Comparison of ENCODE assay signal across 2 cellular contexts in genomic region chrX:47662144-47662657, GRCh38.
TF ChIP-seq lines count a peak whose summit lies in the region.

No MANE protein-coding gene starts in this region.

TF ChIP-seq in PFSK-1, 5 proteins besides CTCF, POLR2A, EP300 and RAD21:
- TF ChIP-seq TAF1 (IDR thresholded peaks at IDR 0.05; ENCODE audit: borderline replicate concordance, insufficient read depth, low read length), result no peak
- TF ChIP-seq POLR2AphosphoS5 (IDR thresholded peaks at IDR 0.05; ENCODE audit: low read depth, low read length), result peak; percentile 56; the same call in 1 of the 2 replicates

TF ChIP-seq in HepG2, 621 proteins besides CTCF, POLR2A, EP300 and RAD21:
- TF ChIP-seq PBX3 (CRISPR knock-in tag; IDR thresholded peaks at IDR 0.05; ENCODE audit: borderline replicate concordance), result no peak
- no peak for TF ChIP-seq THAP7 (CRISPR knock-in tag; IDR thresholded peaks at IDR 0.05)
- no peak for TF ChIP-seq ATRX (CRISPR knock-in tag; IDR thresholded peaks at IDR 0.05; ENCODE audit: borderline replicate concordance)
- TF ChIP-seq SPEN (CRISPR knock-in tag; IDR thresholded peaks at IDR 0.05; ENCODE audit: low read depth), result no peak
- TF ChIP-seq NR0B2 (CRISPR knock-in tag; IDR thresholded peaks at IDR 0.05), result no peak
- TF ChIP-seq RERE (CRISPR knock-in tag; IDR thresholded peaks at IDR 0.05; ENCODE audit: low read depth), result no peak
- no peak for TF ChIP-seq ZNF580 (CRISPR knock-in tag; IDR thresholded peaks at IDR 0.05; ENCODE audit: borderline replicate concordance, low read depth)
- no peak for TF ChIP-seq HOMEZ (CRISPR knock-in tag; IDR thresholded peaks at IDR 0.05; ENCODE audit: low read depth)
- TF ChIP-seq NFYB (CRISPR knock-in tag; IDR thresholded peaks at IDR 0.05), result no peak
- no peak for TF ChIP-seq ZBTB4 (CRISPR knock-in tag; IDR thresholded peaks at IDR 0.05; ENCODE audit: borderline replicate concordance)
- no peak for TF ChIP-seq ZSCAN22 (CRISPR knock-in tag; IDR thresholded peaks at IDR 0.05)
- TF ChIP-seq SETDB1 (CRISPR knock-in tag; IDR thresholded peaks at IDR 0.05; ENCODE audit: borderline replicate concordance), result no peak
- TF ChIP-seq TIGD3 (CRISPR knock-in tag; IDR thresholded peaks at IDR 0.05; ENCODE audit: borderline replicate concordance), result no peak
- no peak for TF ChIP-seq ZBTB49 (CRISPR knock-in tag; IDR thresholded peaks at IDR 0.05; ENCODE audit: borderline replicate concordance)
- TF ChIP-seq ZNF230 (CRISPR knock-in tag; IDR thresholded peaks at IDR 0.05), result no peak
- no peak for TF ChIP-seq HOXD1 (CRISPR knock-in tag; IDR thresholded peaks at IDR 0.05)
- TF ChIP-seq XRCC5 (optimal IDR thresholded peaks at IDR 0.05; ENCODE audit: low read length), result no peak
- TF ChIP-seq MAFF (IDR thresholded peaks at IDR 0.05; ENCODE audit: low read depth, low read length), result no peak
- TF ChIP-seq TAF1 (CRISPR knock-in tag; IDR thresholded peaks at IDR 0.05), result no peak
- TF ChIP-seq ZNF670 (CRISPR knock-in tag; IDR thresholded peaks at IDR 0.05; ENCODE audit: borderline replicate concordance), result no peak
